10 cellular contexts compared by ENCODE assay signal in the genomic region with DNA sequence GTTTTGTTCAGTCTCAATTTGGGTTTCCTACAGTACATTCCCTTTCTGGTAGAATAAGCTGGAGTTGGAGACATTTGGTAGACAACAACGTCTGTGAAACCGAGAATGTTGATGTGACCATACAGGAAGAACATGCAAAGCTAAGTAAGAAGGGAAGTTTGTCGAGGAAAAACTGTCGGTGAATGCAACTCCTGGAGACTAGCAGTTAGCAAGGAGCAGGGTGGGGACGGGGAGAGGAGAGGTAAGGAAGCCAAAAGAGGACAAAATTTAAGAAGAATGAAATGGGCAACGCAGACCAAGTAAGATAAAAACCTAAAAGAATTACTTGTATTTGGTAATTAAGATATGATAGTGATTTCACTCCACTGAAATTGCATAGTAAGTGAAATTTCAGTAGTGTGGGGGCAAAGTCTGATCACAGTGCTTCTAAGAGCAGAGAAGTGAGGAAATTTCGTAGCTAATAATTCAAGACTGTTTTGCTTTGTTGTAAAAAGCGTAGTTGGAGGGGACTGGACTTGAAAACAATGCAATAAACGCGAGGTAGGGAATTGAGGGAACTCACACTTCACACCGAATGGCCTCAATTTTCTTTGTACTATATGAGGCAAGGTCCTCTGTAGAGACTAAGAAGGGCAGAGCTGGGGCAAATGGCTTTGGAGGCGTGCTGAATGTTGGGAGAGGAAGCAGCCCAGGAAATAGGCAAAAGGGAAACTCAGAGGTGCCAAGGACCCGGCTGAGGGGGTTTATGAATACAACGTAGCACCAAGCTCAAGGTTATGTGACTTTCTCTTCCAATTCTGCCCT. TPM values are rescaled to one million over a fixed set of nuclear protein-coding genes. Genes with fewer than 3 reads are reported as not detected.
DNase-seq lines count a peak whose midpoint lies in the region; ATAC-seq, FAIRE-seq and TF ChIP-seq lines count a peak whose summit lies in the region.
"Had no signal": no experiment of that assay in that cellular context is flagged by ENCODE, and none has a peak within 500 bp of the region (broad histone marks: within the 10 kb centered on the region; RNA-seq: fewer than 3 reads in every experiment).

No MANE protein-coding gene starts in this region.

- H3K14ac ChIP-seq in H9 (ENCODE audit: insufficient read depth, low read length) = no peak overlapping the region

- no peak overlapping the region for H2BK5ac ChIP-seq in H9 (ENCODE audit: insufficient read length, low read length)

- peaks cover 50% of the 10 kb centered on the region for H3K27me3 Mint-ChIP-seq in H9 (ENCODE audit: low read depth)
- H3K27me3 Mint-ChIP-seq in activated naive CD8-positive, alpha-beta T cell treated with anti-CD3 and anti-CD28 coated beads, Interleukin-2, amount 50 U/mL, for 24 hours = peaks cover 37% of the 10 kb centered on the region

- H2BK15ac ChIP-seq in H9 (ENCODE audit: low read depth, low read length) = no peak overlapping the region

- H2BK12ac ChIP-seq in H9 (ENCODE audit: insufficient read length, low read depth, low read length) = no peak overlapping the region

- no peak for TF ChIP-seq POLR2A in thyroid gland (IDR thresholded peaks at IDR 0.05)

- H3K4ac ChIP-seq in H9 (ENCODE audit: low read depth, low read length) = no peak overlapping the region

- no peaks in the 10 kb centered on the region for H3K79me2 ChIP-seq in H9 (ENCODE audit: insufficient read depth, low read length)

- no peaks in the 10 kb centered on the region for H3K79me1 ChIP-seq in H9 (ENCODE audit: insufficient read depth, low read depth, low read length, poor library complexity, severe bottlenecking)

- H3K4me2 ChIP-seq in H9 (ENCODE audit: insufficient read depth, insufficient read length, low read length) = peak overlapping the region; percentile 72

- no peak overlapping the region for H3K23ac ChIP-seq in H9 (ENCODE audit: insufficient read length, low read depth, low read length)

- H3K56ac ChIP-seq in H9 (ENCODE audit: insufficient read length, low read depth, low read length) = no peak overlapping the region

- H2AFZ ChIP-seq in H9 (ENCODE audit: low read length) = no peak overlapping the region

- H3K27me3 ChIP-seq in H9 (ENCODE audit: insufficient read depth, low read length) = peaks cover 3% of the 10 kb centered on the region; the same call in 1 of the 2 replicates
- peaks cover 0 to 6% of the 10 kb centered on the region in 2 donors for H3K27me3 ChIP-seq in small intestine (ENCODE audit: control insufficient read depth in 2 of 2, insufficient read depth in 2 of 2, low read length in 2 of 2)
- H3K27me3 ChIP-seq in thyroid gland = no peaks in the 10 kb centered on the region

- FAIRE-seq in kidney (lab: Jason Lieb, UNC) (no peak), small intestine (lab: Jason Lieb, UNC) (no peak), HTR-8/SVneo (lab: Jason Lieb, UNC) (no peak)

- no peaks in the 10 kb centered on the region for H3K9me3 Mint-ChIP-seq in H9
- H3K9me3 Mint-ChIP-seq in activated naive CD8-positive, alpha-beta T cell treated with anti-CD3 and anti-CD28 coated beads, Interleukin-2, amount 50 U/mL, for 24 hours = peaks cover 3% of the 10 kb centered on the region

- H3K27ac Mint-ChIP-seq in H9 = no peak overlapping the region
- peak overlapping the region; percentile 63 for H3K27ac Mint-ChIP-seq in activated naive CD8-positive, alpha-beta T cell treated with anti-CD3 and anti-CD28 coated beads, Interleukin-2, amount 50 U/mL, for 24 hours

- TF ChIP-seq CTCF in H9 (conservative IDR thresholded peaks at IDR 0.05) (no peak), kidney (IDR thresholded peaks at IDR 0.05; ENCODE audit: borderline replicate concordance, extremely low read depth, insufficient read depth) (no peak), thyroid gland (IDR thresholded peaks at IDR 0.05) (no peak)

- WGBS in H9 (ENCODE audit: extremely low coverage, insufficient read length, low lambda C conversion rate) = no CpG with 5 or more reads among the region's 14 CpGs
- 17 to 55% (median 24%) methylated on average over 14 of the region's 14 CpGs for WGBS in small intestine, 3 donors
- 78 to 83% methylated on average over 14 of the region's 14 CpGs for WGBS in thyroid gland, 2 donors

- peak overlapping the region; percentile 87 to 90 for H3K4me3 Mint-ChIP-seq in H9
- peak overlapping the region; percentile 66 for H3K4me3 Mint-ChIP-seq in activated naive CD8-positive, alpha-beta T cell treated with anti-CD3 and anti-CD28 coated beads, Interleukin-2, amount 50 U/mL, for 24 hours

- no peak overlapping the region for H3K18ac ChIP-seq in H9 (ENCODE audit: insufficient read length, low read depth, low read length)

- intact Hi-C loops in kidney (cut with DNase I) (no loop called here), thyroid gland (cut with DNase I) (no loop called here)

- peaks cover 18 to 22% of the 10 kb centered on the region in 2 experiments for H3K4me1 Mint-ChIP-seq in H9
- H3K4me1 Mint-ChIP-seq in activated naive CD8-positive, alpha-beta T cell treated with anti-CD3 and anti-CD28 coated beads, Interleukin-2, amount 50 U/mL, for 24 hours = peaks cover 57% of the 10 kb centered on the region

- H4K91ac ChIP-seq in H9 (ENCODE audit: insufficient read length, low read depth, low read length) = no peak overlapping the region

- peaks cover 7% of the 10 kb centered on the region for H3K23me2 ChIP-seq in H9 (ENCODE audit: insufficient read length, low read depth, low read length, poor library complexity, severe bottlenecking)

- no peak overlapping the region for H2BK120ac ChIP-seq in H9 (ENCODE audit: low read depth, low read length, poor library complexity, severe bottlenecking)

- peak overlapping the region; percentile 71 to 84 for H3K4me3 ChIP-seq in kidney (ENCODE audit: low read length in 2 of 2)
- peak overlapping the region in 1 of 2 donors; percentile 72 for H3K4me3 ChIP-seq in small intestine (ENCODE audit: low read depth in 1 of 2, low read length in 2 of 2)
- peak overlapping the region in 1 of 3 donors; percentile 43 for H3K4me3 ChIP-seq in thyroid gland (replicated peaks in 1 of 3)

- H3K36me3 ChIP-seq in kidney (ENCODE audit: control insufficient read depth in 1 of 2, insufficient read depth in 2 of 2, low read length in 2 of 2) = no peaks in the 10 kb centered on the region
- H3K36me3 ChIP-seq in small intestine (ENCODE audit: control insufficient read depth in 2 of 2, insufficient read depth in 2 of 2, low read length in 2 of 2) = no peaks in the 10 kb centered on the region
- H3K36me3 ChIP-seq in thyroid gland = no peaks in the 10 kb centered on the region

- H3K27ac ChIP-seq in H9 (ENCODE audit: insufficient read length, low read depth, low read length) = no peak overlapping the region
- H3K27ac ChIP-seq in kidney (ENCODE audit: low read depth in 2 of 2, low read length in 2 of 2) = peak overlapping the region; percentile 81
- H3K27ac ChIP-seq in small intestine (ENCODE audit: low read depth in 1 of 2, low read length in 1 of 2) = peak overlapping the region; percentile 83 to 88
- peak overlapping the region in 1 of 3 donors; percentile 35 for H3K27ac ChIP-seq in thyroid gland

- no peak overlapping the region for H4K5ac ChIP-seq in H9 (ENCODE audit: insufficient read length, low read depth, low read length)

- no peak for ATAC-seq in activated naive CD8-positive, alpha-beta T cell treated with anti-CD3 and anti-CD28 coated beads, Interleukin-2, amount 50 U/mL, for 24 hours
- no peak for ATAC-seq in GM21515 (IDR thresholded peaks at IDR 0.05; ENCODE audit: unreplicated experiment)
- ATAC-seq in HG02885 (IDR thresholded peaks at IDR 0.05; ENCODE audit: poor library complexity, unreplicated experiment) = no peak

- peaks cover 2% of the 10 kb centered on the region; the same call in 1 of the 2 replicates for H3K4me1 ChIP-seq in H9 (ENCODE audit: insufficient read depth, low read length)
- peaks cover 4 to 5% of the 10 kb centered on the region in 2 donors for H3K4me1 ChIP-seq in kidney (ENCODE audit: control insufficient read depth in 1 of 2, insufficient read depth in 1 of 2, low read depth in 1 of 2, low read length in 2 of 2)
- H3K4me1 ChIP-seq in small intestine (ENCODE audit: control insufficient read depth in 2 of 2, insufficient read depth in 1 of 2, low read depth in 1 of 2, low read length in 1 of 2) = no peaks in the 10 kb centered on the region
- H3K4me1 ChIP-seq in thyroid gland = peaks cover 0 to 4% of the 10 kb centered on the region in 2 donors

- no peaks in the 10 kb centered on the region for H3K9me3 ChIP-seq in H9 (ENCODE audit: control insufficient read depth, low read depth, low read length)
- no peaks in the 10 kb centered on the region for H3K9me3 ChIP-seq in kidney (ENCODE audit: control insufficient read depth in 1 of 2, low read length in 2 of 2)
- H3K9me3 ChIP-seq in small intestine (ENCODE audit: control insufficient read depth, low read depth) = no peaks in the 10 kb centered on the region
- no peaks in the 10 kb centered on the region for H3K9me3 ChIP-seq in thyroid gland

- H3T11ph ChIP-seq in H9 (ENCODE audit: low read length) = no peak overlapping the region

- H4K20me1 ChIP-seq in H9 (ENCODE audit: control insufficient read depth, insufficient read depth, insufficient read length) = no peaks in the 10 kb centered on the region

- H3K9ac ChIP-seq in H9 (ENCODE audit: extremely low read depth, insufficient read length, low read length) (no peak overlapping the region), kidney (ENCODE audit: low read length in 2 of 2) (peak overlapping the region in 1 of 2 donors; percentile 86)

- H4K8ac ChIP-seq in H9 (replicated peaks; ENCODE audit: insufficient read length, low read depth, low read length) = no peak overlapping the region

- H2BK20ac ChIP-seq in H9 (ENCODE audit: low read depth, low read length, poor library complexity, severe bottlenecking) = no peak overlapping the region

- no peaks in the 10 kb centered on the region; a peak in 1 of 7 replicates for H3K36me3 Mint-ChIP-seq in H9 (ENCODE audit: insufficient read depth in 1 of 3, low read depth in 3 of 3)
- H3K36me3 Mint-ChIP-seq in activated naive CD8-positive, alpha-beta T cell treated with anti-CD3 and anti-CD28 coated beads, Interleukin-2, amount 50 U/mL, for 24 hours (ENCODE audit: low read depth) = no peaks in the 10 kb centered on the region

- DNase-seq in H9 (peak; percentile 34), kidney (no peak), small intestine (peak; percentile 63), HTR-8/SVneo (ENCODE audit: insufficient read length, low spot score) (no peak), thyroid gland (no peak)
- DNase-seq in activated naive CD8-positive, alpha-beta T cell treated with anti-CD3 and anti-CD28 coated beads, Interleukin-2, amount 50 U/mL, for 24 hours = no peak
- DNase-seq: foreskin melanocyte, NCI-H226 had no signal

- no peak overlapping the region for H2AK5ac ChIP-seq in H9 (ENCODE audit: insufficient read length, low read length)

RNA-seq across cellular contexts. Expression of a gene that starts 0.8 kb away (rescaled TPM):
- 0.85 and 0.90 TPM in 2 replicates for total RNA-seq in H9 (2021)
- total RNA-seq in kidney = 10.7 TPM
- polyA plus RNA-seq in kidney (ENCODE audit: insufficient read depth, low read depth, low replicate concordance) = 20.3 TPM
- 10 to 100 TPM; 30.1 to 62.0 (median 41.9) TPM for polyA plus RNA-seq in small intestine
- total RNA-seq in thyroid gland = 1 to 10 TPM; 1.5 to 5.0 (median 2.6) TPM

RNA-seq across cellular contexts. Expression of a gene that starts 40.3 kb away (rescaled TPM):
- 8.1 and 8.6 TPM in 2 replicates for total RNA-seq in H9 (2021)
- 34.7 TPM for total RNA-seq in kidney
- polyA plus RNA-seq in kidney (ENCODE audit: insufficient read depth, low read depth, low replicate concordance) = 17.0 TPM
- polyA plus RNA-seq in small intestine = 10 to 100 TPM in 1 of 3 donors, 1 to 10 TPM in 2; 3.8 to 12.5 (median 4.5) TPM
- 10 to 100 TPM; 44.5 to 57.2 (median 50.8) TPM for total RNA-seq in thyroid gland

Comparison
In these comparisons a context has a peak if more than half of its experiments do, and no peak if none do; other contexts are left out.
1. DNase-seq: peak in H9 (single experiment) and small intestine (single experiment); none in activated naive CD8-positive, alpha-beta T cell treated with anti-CD3 and anti-CD28 coated beads, Interleukin-2, amount 50 U/mL, for 24 hours (single experiment), kidney (single experiment), HTR-8/SVneo (single experiment) and thyroid gland (0 of 2).